ENCODE assay signal across 9 cellular contexts in the genomic region with DNA sequence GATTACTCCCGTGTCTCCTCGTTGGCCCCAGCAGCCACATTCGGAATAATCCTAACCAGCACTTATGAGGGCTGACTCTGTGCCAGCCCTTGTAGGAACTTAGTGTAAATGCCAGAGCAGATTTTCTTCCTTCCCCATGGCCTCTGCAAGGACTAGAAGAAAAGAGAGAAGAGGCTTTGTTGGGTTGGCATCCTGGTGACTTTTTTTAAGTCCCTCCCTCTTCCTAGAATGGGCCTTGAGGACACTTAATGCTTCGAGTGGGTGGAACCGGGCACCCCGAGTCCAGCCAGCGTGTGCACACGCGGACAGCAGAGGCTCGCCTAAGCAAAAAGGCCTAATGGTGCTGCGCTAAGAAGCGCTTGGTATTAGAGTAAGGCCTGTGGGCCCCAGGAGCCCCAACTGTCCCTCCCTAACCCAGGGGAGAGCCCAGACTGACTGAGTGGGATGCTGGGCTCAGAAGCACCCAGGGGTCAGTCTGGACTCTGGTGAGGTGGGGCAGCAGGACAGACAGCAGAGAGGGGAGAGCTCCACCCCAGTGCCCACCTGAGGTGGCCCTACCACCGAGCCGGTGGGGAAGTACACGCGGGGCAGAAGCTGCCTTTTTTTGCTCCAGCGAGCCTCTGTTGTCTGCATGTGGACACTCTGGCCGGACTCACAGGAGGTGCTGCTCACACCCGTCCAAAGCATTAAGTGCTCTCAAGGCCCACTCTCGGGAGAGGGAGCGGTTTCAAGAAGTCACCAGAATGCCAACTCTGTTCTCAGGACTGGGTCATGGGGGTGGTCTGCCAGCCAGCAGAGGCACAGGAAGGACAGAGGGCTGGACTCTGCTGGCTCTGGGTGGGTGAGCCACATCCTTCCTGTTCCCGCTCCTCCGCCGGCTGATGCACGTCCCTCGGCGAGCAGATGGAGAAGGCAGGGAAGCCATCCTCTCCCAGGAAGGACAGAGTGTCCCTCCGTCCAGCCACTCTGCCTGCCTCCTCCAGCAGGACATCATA. TPM values are rescaled to one million over a fixed set of nuclear protein-coding genes. Genes with fewer than 3 reads are reported as not detected.
DNase-seq lines count a peak whose midpoint lies in the region; ATAC-seq, FAIRE-seq and TF ChIP-seq lines count a peak whose summit lies in the region.
"Had no signal": no experiment of that assay in that cellular context is flagged by ENCODE, and none has a peak within 500 bp of the region (broad histone marks: within the 10 kb centered on the region; RNA-seq: fewer than 3 reads in every experiment).

No MANE protein-coding gene starts in this region.

- H3K27me3 ChIP-seq in liver (ENCODE audit: control insufficient read depth in 4 of 4, insufficient read depth in 4 of 4, low read length in 3 of 4) (no peaks in the 10 kb centered on the region), HepG2 (ENCODE audit: control insufficient read depth in 1 of 2, insufficient read depth in 2 of 2, low read length in 2 of 2) (no peaks in the 10 kb centered on the region), uterus (no peaks in the 10 kb centered on the region)
- no peaks in the 10 kb centered on the region for H3K27me3 ChIP-seq in naive thymus-derived CD4-positive, alpha-beta T cell (ENCODE audit: control insufficient read depth in 2 of 2, insufficient read depth in 2 of 2, low read length in 2 of 2)

- TF ChIP-seq RAD21 in liver (IDR thresholded peaks at IDR 0.05) = no peak
- no peak for TF ChIP-seq RAD21 in HepG2 (CRISPR knock-in tag; IDR thresholded peaks at IDR 0.05)

- no TSS peak for BruUV-seq in HepG2 (replicated peaks; lab: Mats Ljungman, UMichigan)

- H3K9me3 ChIP-seq in liver (ENCODE audit: control insufficient read depth in 4 of 4, low read length in 3 of 4) (no peaks in the 10 kb centered on the region), HepG2 (ENCODE audit: low read length) (no peaks in the 10 kb centered on the region), uterus (no peaks in the 10 kb centered on the region)
- no peaks in the 10 kb centered on the region for H3K9me3 ChIP-seq in naive thymus-derived CD4-positive, alpha-beta T cell (ENCODE audit: control insufficient read depth in 2 of 3, low read length in 3 of 3)

- no peak for TF ChIP-seq CTCF in liver (IDR thresholded peaks at IDR 0.05; ENCODE audit: low read depth, low read length, missing input control)
- no peak for TF ChIP-seq CTCF in HepG2 (CRISPR knock-in tag; IDR thresholded peaks at IDR 0.05)
- TF ChIP-seq CTCF in coronary artery (IDR thresholded peaks at IDR 0.05) = no peak
- no peak for TF ChIP-seq CTCF in uterus (IDR thresholded peaks at IDR 0.05)

- peaks cover 89 to 100% (median 99%) of the 10 kb centered on the region in 7 donors for H3K4me1 Mint-ChIP-seq in naive thymus-derived CD4-positive, alpha-beta T cell

- H3K27ac Mint-ChIP-seq in naive thymus-derived CD4-positive, alpha-beta T cell = peak overlapping the region; percentile 60 to 97 (median 94)

- H3K36me3 Mint-ChIP-seq in naive thymus-derived CD4-positive, alpha-beta T cell = peaks cover 0 to 17% (median 4%) of the 10 kb centered on the region in 5 donors

- DNase-seq in HepG2 (ENCODE audit: low spot score) = no peak
- DNase-seq in coronary artery (ENCODE audit: low spot score) = no peak
- no peak for DNase-seq in naive thymus-derived CD4-positive, alpha-beta T cell
- no peak for DNase-seq in uterus
- no peak for DNase-seq in NCI-H2227 treated with DMSO at 0.1 percent for 48 hours (lab: John Stamatoyannopoulos, UW)
- no peak for DNase-seq in NCI-H2171 treated with DMSO at 0.1 percent for 48 hours (lab: John Stamatoyannopoulos, UW)

- H3K9me3 Mint-ChIP-seq in naive thymus-derived CD4-positive, alpha-beta T cell = peaks cover 0 to 4% (median 0%) of the 10 kb centered on the region in 11 donors

- POLR2A ChIA-PET in HepG2 (lab: Yijun Ruan, JAX) = no interaction called here
- POLR2A ChIA-PET in naive thymus-derived CD4-positive, alpha-beta T cell (lab: Charles Lee) = interaction anchor here (1.3 to 5.3 kb wide), 2 partner anchors 12 to 26 kb away, joined by 3 to 60 read pairs; a partner anchor contains a TSS

- no peak overlapping the region for H2AFZ ChIP-seq in HepG2 (ENCODE audit: low read length)

- peak overlapping the region; percentile 69 to 93 (median 84) for H3K4me3 Mint-ChIP-seq in naive thymus-derived CD4-positive, alpha-beta T cell

- no peaks in the 10 kb centered on the region for H4K20me1 ChIP-seq in HepG2 (ENCODE audit: insufficient read depth, low read length)

- intact Hi-C loops in HepG2 (cut with micrococcal nuclease; ENCODE audit: unreplicated experiment) (no loop called here), uterus (cut with DNase I; ENCODE audit: low total_unique reads) (no loop called here)
- intact Hi-C loops in naive thymus-derived CD4-positive, alpha-beta T cell (cut with micrococcal nuclease) = loop anchor here (5.0 kb wide), 2 partner anchors 203 to 408 kb away; a partner anchor contains a TSS

- H3K36me3 ChIP-seq in liver (ENCODE audit: control insufficient read depth in 4 of 4, insufficient read depth in 3 of 4, low read depth in 1 of 4, low read length in 3 of 4) = no peaks in the 10 kb centered on the region
- H3K36me3 ChIP-seq in HepG2 (replicated peaks in 1 of 2; ENCODE audit: control insufficient read depth in 1 of 2, insufficient read depth in 2 of 2, low read length in 2 of 2) = no peaks in the 10 kb centered on the region
- no peaks in the 10 kb centered on the region for H3K36me3 ChIP-seq in naive thymus-derived CD4-positive, alpha-beta T cell (ENCODE audit: control insufficient read depth in 2 of 3, insufficient read depth in 3 of 3, low read length in 3 of 3)
- no peaks in the 10 kb centered on the region for H3K36me3 ChIP-seq in uterus

- H3K4me1 ChIP-seq in liver (ENCODE audit: control insufficient read depth in 4 of 4, insufficient read depth in 4 of 4, low read length in 3 of 4) (peaks cover 2 to 32% (median 13%) of the 10 kb centered on the region in 4 donors), HepG2 (ENCODE audit: insufficient read depth, low read length) (peaks cover 38% of the 10 kb centered on the region), uterus (peaks cover 34 to 50% of the 10 kb centered on the region in 2 donors)
- peaks cover 80 to 98% of the 10 kb centered on the region in 2 donors for H3K4me1 ChIP-seq in naive thymus-derived CD4-positive, alpha-beta T cell (ENCODE audit: control insufficient read depth in 2 of 2, insufficient read depth in 2 of 2, low read length in 2 of 2)

- H3K9ac ChIP-seq in liver (ENCODE audit: low read depth in 1 of 2, low read length in 2 of 2) (no peak overlapping the region), HepG2 (ENCODE audit: insufficient read depth, low read depth, low read length) (no peak overlapping the region)

- H3K27ac ChIP-seq in liver (ENCODE audit: low read depth in 1 of 2, low read length in 2 of 2) = peak overlapping the region; percentile 21 to 68
- no peak overlapping the region for H3K27ac ChIP-seq in HepG2 (ENCODE audit: extremely low read length, insufficient read depth, low read length)
- H3K27ac ChIP-seq in coronary artery = peak overlapping the region; percentile 55 to 90
- H3K27ac ChIP-seq in naive thymus-derived CD4-positive, alpha-beta T cell (ENCODE audit: low read depth, low read length) = peak overlapping the region; percentile 54
- H3K27ac ChIP-seq in uterus = peak overlapping the region; percentile 88 to 97
- H3K27ac ChIP-seq: VCaP had no signal

- WGBS in liver = 77% methylated on average over 28 of the region's 28 CpGs
- WGBS in HepG2 (ENCODE audit: low lambda C conversion rate) = 97% methylated on average over 21 of the region's 28 CpGs

- TF ChIP-seq EP300 in HepG2 (IDR thresholded peaks at IDR 0.05; ENCODE audit: low read depth in 2 of 2, low read length in 2 of 2) = no peak
- no peak for TF ChIP-seq EP300 in HepG2 (CRISPR knock-in tag; IDR thresholded peaks at IDR 0.05; ENCODE audit: borderline replicate concordance)

- ATAC-seq in HepG2 (no peak), HG02970 (IDR thresholded peaks at IDR 0.05; ENCODE audit: low FRiP score, unreplicated experiment) (no peak)
- no peak for ATAC-seq in naive thymus-derived CD4-positive, alpha-beta T cell

- no peak for FAIRE-seq in HepG2 (lab: Jason Lieb, UNC)

- TF ChIP-seq POLR2A in HepG2 (IDR thresholded peaks at IDR 0.05; ENCODE audit: insufficient read depth in 1 of 2, low read depth in 2 of 2, low read length in 2 of 2) = no peak
- no peak for TF ChIP-seq POLR2A in uterus (IDR thresholded peaks at IDR 0.05)

- CTCF ChIA-PET in HepG2 (lab: Yijun Ruan, JAX; ENCODE audit: low intra/inter-chr PET ratio, low total read pairs) = no interaction called here
- CTCF ChIA-PET in naive thymus-derived CD4-positive, alpha-beta T cell (lab: Charles Lee) = interaction anchor here (0.9 to 1.5 kb wide), 3 partner anchors 12 to 20 kb away, joined by 3 to 6 read pairs (median 3); a partner anchor contains a TSS

- in situ Hi-C loops in HepG2 (cut with HindIII; ENCODE audit: extremely low pct_ligation_motif_present, low pct_unique_long_range_greater_than_20kb) = no loop called here

- H3K27me3 Mint-ChIP-seq in naive thymus-derived CD4-positive, alpha-beta T cell = no peaks in the 10 kb centered on the region

- no peaks in the 10 kb centered on the region for H3K79me2 ChIP-seq in HepG2 (ENCODE audit: insufficient read depth, low read length)

- H3K4me3 ChIP-seq in liver (ENCODE audit: low read depth in 1 of 3, low read length in 3 of 3) (no peak overlapping the region), HepG2 (replicated peaks in 1 of 3; ENCODE audit: insufficient read depth in 1 of 3, low read depth in 2 of 3, low read length in 3 of 3) (no peak overlapping the region), coronary artery (peak overlapping the region; percentile 51), uterus (no peak overlapping the region)
- H3K4me3 ChIP-seq in naive thymus-derived CD4-positive, alpha-beta T cell (ENCODE audit: low read length) = no peak overlapping the region

- no peak overlapping the region for H3K4me2 ChIP-seq in HepG2 (ENCODE audit: low read depth, low read length)

RNA-seq across cellular contexts. Expression of a gene that starts 12.5 kb away (rescaled TPM):
- total RNA-seq in liver = 1 to 10 TPM; 7.7 to 7.9 TPM
- 1 to 10 TPM; 3.5 to 4.2 TPM for polyA plus RNA-seq in liver
- total RNA-seq in HepG2 (2016; rRNA removed; fragmentation: Illumina TruSeq; extraction: Trizol) = 0.58 and 1.00 TPM in 2 replicates
- 0.09 and 0.10 TPM in 2 replicates for total RNA-seq in HepG2 (2016; cell fraction: cytosol; rRNA removed; fragmentation: Illumina TruSeq; extraction: Trizol; ENCODE audit: low read depth)
- total RNA-seq in HepG2 (2016; cell fraction: insoluble cytoplasmic fraction; rRNA removed; fragmentation: Illumina TruSeq; extraction: Trizol) = 0.55 and 1.0 TPM in 2 replicates
- 0.38 and 0.53 TPM in 2 replicates for total RNA-seq in HepG2 (2016; cell fraction: membrane; rRNA removed; fragmentation: Illumina TruSeq; extraction: Trizol)
- 1.4 and 2.2 TPM in 2 replicates for total RNA-seq in HepG2 (2016; cell fraction: nucleus; rRNA removed; fragmentation: Illumina TruSeq; extraction: Trizol)
- 2.8 and 3.0 TPM in 2 replicates for polyA plus RNA-seq in HepG2 (2011; rRNA removed)
- 2.7 and 3.0 TPM in 2 replicates for polyA plus RNA-seq in HepG2 (2011; cell fraction: cytosol; rRNA removed)
- polyA plus RNA-seq in HepG2 (2011; cell fraction: nucleus; rRNA removed) = 4.0 and 5.2 TPM in 2 replicates
- polyA plus RNA-seq in HepG2 (2012) = 1.5 and 2.5 TPM in 2 replicates
- polyA plus RNA-seq in HepG2 (2016; cell fraction: cytosol; fragmentation: Illumina TruSeq; extraction: Trizol; ENCODE audit: low read depth) = 0.14 and 0.15 TPM in 2 replicates
- 0.71 and 1.0 TPM in 2 replicates for polyA plus RNA-seq in HepG2 (2016; cell fraction: insoluble cytoplasmic fraction; fragmentation: Illumina TruSeq; extraction: Trizol; ENCODE audit: low read depth)
- 0.26 and 0.37 TPM in 2 replicates for polyA plus RNA-seq in HepG2 (2016; cell fraction: membrane; fragmentation: Illumina TruSeq; extraction: Trizol; ENCODE audit: low read depth)
- polyA plus RNA-seq in HepG2 (2016; cell fraction: nucleus; fragmentation: Illumina TruSeq; extraction: Trizol; ENCODE audit: insufficient read depth, low read depth) = 3.0 and 3.4 TPM in 2 replicates
- polyA minus RNA-seq in HepG2 (2011; rRNA and poly(A)+ RNA removed; ENCODE audit: low replicate concordance) = 12.8 and 29.6 TPM in 2 replicates
- polyA minus RNA-seq in HepG2 (2011; cell fraction: cytosol; rRNA and poly(A)+ RNA removed) = 3.2 and 4.6 TPM in 2 replicates
- polyA minus RNA-seq in HepG2 (2011; cell fraction: nucleus; rRNA and poly(A)+ RNA removed) = 9.7 and 10.7 TPM in 2 replicates
- total RNA-seq in naive thymus-derived CD4-positive, alpha-beta T cell = 100 to 1,000 TPM in 1 of 5 experiments, 10 to 100 TPM in 4; 20.0 to 129 (median 27.8) TPM
- polyA plus RNA-seq in naive thymus-derived CD4-positive, alpha-beta T cell = 10 to 100 TPM; 17.8 to 18.0 TPM
- 10 to 100 TPM in 3 of 4 donors, 1 to 10 TPM in 1; 10.0 to 32.6 (median 22.4) TPM for total RNA-seq in uterus

RNA-seq across cellular contexts. Expression of a gene that starts 27.9 kb away (rescaled TPM):
- under 1 TPM; 0.08 to 0.09 TPM for total RNA-seq in liver
- polyA plus RNA-seq in liver = under 1 TPM in 1 of 2 donors, not detected in 1; 0.01 TPM
- not detected in 2 replicates for total RNA-seq in HepG2 (2016; rRNA removed; fragmentation: Illumina TruSeq; extraction: Trizol)
- total RNA-seq in HepG2 (2016; cell fraction: cytosol; rRNA removed; fragmentation: Illumina TruSeq; extraction: Trizol; ENCODE audit: low read depth) = not detected in 2 replicates
- total RNA-seq in HepG2 (2016; cell fraction: insoluble cytoplasmic fraction; rRNA removed; fragmentation: Illumina TruSeq; extraction: Trizol) = not detected in 2 replicates
- not detected in 2 replicates for total RNA-seq in HepG2 (2016; cell fraction: membrane; rRNA removed; fragmentation: Illumina TruSeq; extraction: Trizol)
- total RNA-seq in HepG2 (2016; cell fraction: nucleus; rRNA removed; fragmentation: Illumina TruSeq; extraction: Trizol) = not detected in 2 replicates
- polyA plus RNA-seq in HepG2 (2011; rRNA removed) = 0.03 TPM in 2 replicates
- polyA plus RNA-seq in HepG2 (2011; cell fraction: cytosol; rRNA removed) = not detected in 2 replicates
- polyA plus RNA-seq in HepG2 (2011; cell fraction: nucleus; rRNA removed) = 0.12 and 0.19 TPM in 2 replicates
- polyA plus RNA-seq in HepG2 (2012) = 0.09 TPM in 1 of 2 replicates, not detected in the other
- not detected in 2 replicates for polyA plus RNA-seq in HepG2 (2016; cell fraction: cytosol; fragmentation: Illumina TruSeq; extraction: Trizol; ENCODE audit: low read depth)
- polyA plus RNA-seq in HepG2 (2016; cell fraction: insoluble cytoplasmic fraction; fragmentation: Illumina TruSeq; extraction: Trizol; ENCODE audit: low read depth) = not detected in 2 replicates
- polyA plus RNA-seq in HepG2 (2016; cell fraction: membrane; fragmentation: Illumina TruSeq; extraction: Trizol; ENCODE audit: low read depth) = not detected in 2 replicates
- not detected in 2 replicates for polyA plus RNA-seq in HepG2 (2016; cell fraction: nucleus; fragmentation: Illumina TruSeq; extraction: Trizol; ENCODE audit: insufficient read depth, low read depth)
- polyA minus RNA-seq in HepG2 (2011; rRNA and poly(A)+ RNA removed; ENCODE audit: low replicate concordance) = not detected in 2 replicates
- not detected in 2 replicates for polyA minus RNA-seq in HepG2 (2011; cell fraction: cytosol; rRNA and poly(A)+ RNA removed)
- 0.13 TPM in 1 of 2 replicates, not detected in the other for polyA minus RNA-seq in HepG2 (2011; cell fraction: nucleus; rRNA and poly(A)+ RNA removed)
- total RNA-seq in naive thymus-derived CD4-positive, alpha-beta T cell = under 1 TPM in 1 of 5 experiments, not detected in 4; 0.17 TPM
- not detected for polyA plus RNA-seq in naive thymus-derived CD4-positive, alpha-beta T cell
- 1 to 10 TPM in 3 of 4 donors, under 1 TPM in 1; 0.29 to 2.2 (median 1.3) TPM for total RNA-seq in uterus

RNA-seq across cellular contexts. Expression of a gene that starts 56.7 kb away (rescaled TPM):
- total RNA-seq in liver (1 to 10 TPM; 1.0 to 4.6 TPM), HepG2 (2016; rRNA removed; fragmentation: Illumina TruSeq; extraction: Trizol) (2.1 and 3.4 TPM in 2 replicates), uterus (10 to 100 TPM in 1 of 4 donors, 1 to 10 TPM in 1, under 1 TPM in 1, not detected in 1; under 0.01 to 10.6 (median 5.6) TPM)
- polyA plus RNA-seq in liver (1 to 10 TPM; 1.6 to 1.8 TPM), HepG2 (2011; rRNA removed) (5.8 and 7.9 TPM in 2 replicates)
- total RNA-seq in HepG2 (2016; cell fraction: cytosol; rRNA removed; fragmentation: Illumina TruSeq; extraction: Trizol; ENCODE audit: low read depth) = 0.61 and 0.97 TPM in 2 replicates
- total RNA-seq in HepG2 (2016; cell fraction: insoluble cytoplasmic fraction; rRNA removed; fragmentation: Illumina TruSeq; extraction: Trizol) = 1.9 and 2.5 TPM in 2 replicates
- total RNA-seq in HepG2 (2016; cell fraction: membrane; rRNA removed; fragmentation: Illumina TruSeq; extraction: Trizol) = 1.3 and 2.6 TPM in 2 replicates
- total RNA-seq in HepG2 (2016; cell fraction: nucleus; rRNA removed; fragmentation: Illumina TruSeq; extraction: Trizol) = 2.4 and 3.2 TPM in 2 replicates
- polyA plus RNA-seq in HepG2 (2011; cell fraction: cytosol; rRNA removed) = 5.4 TPM in 2 replicates
- 3.2 and 4.7 TPM in 2 replicates for polyA plus RNA-seq in HepG2 (2011; cell fraction: nucleus; rRNA removed)
- polyA plus RNA-seq in HepG2 (2012) = 2.1 and 4.2 TPM in 2 replicates
- 1.1 and 1.5 TPM in 2 replicates for polyA plus RNA-seq in HepG2 (2016; cell fraction: cytosol; fragmentation: Illumina TruSeq; extraction: Trizol; ENCODE audit: low read depth)
- polyA plus RNA-seq in HepG2 (2016; cell fraction: insoluble cytoplasmic fraction; fragmentation: Illumina TruSeq; extraction: Trizol; ENCODE audit: low read depth) = 1.4 and 1.8 TPM in 2 replicates
- 1.1 and 1.6 TPM in 2 replicates for polyA plus RNA-seq in HepG2 (2016; cell fraction: membrane; fragmentation: Illumina TruSeq; extraction: Trizol; ENCODE audit: low read depth)
- 1.4 and 2.0 TPM in 2 replicates for polyA plus RNA-seq in HepG2 (2016; cell fraction: nucleus; fragmentation: Illumina TruSeq; extraction: Trizol; ENCODE audit: insufficient read depth, low read depth)
- polyA minus RNA-seq in HepG2 (2011; rRNA and poly(A)+ RNA removed; ENCODE audit: low replicate concordance) = 4.8 and 5.9 TPM in 2 replicates
- 0.99 and 3.0 TPM in 2 replicates for polyA minus RNA-seq in HepG2 (2011; cell fraction: cytosol; rRNA and poly(A)+ RNA removed)
- 5.6 and 8.6 TPM in 2 replicates for polyA minus RNA-seq in HepG2 (2011; cell fraction: nucleus; rRNA and poly(A)+ RNA removed)
- total RNA-seq in naive thymus-derived CD4-positive, alpha-beta T cell = 1 to 10 TPM; 1.1 to 2.5 (median 1.4) TPM
- polyA plus RNA-seq in naive thymus-derived CD4-positive, alpha-beta T cell = 1 to 10 TPM; 1.0 to 1.3 TPM

Comparison
In these comparisons a context has a peak if more than half of its experiments do, and no peak if none do; other contexts are left out.
1. intact Hi-C loops: an anchor here in naive thymus-derived CD4-positive, alpha-beta T cell (5.0 kb wide); none called in HepG2 and uterus.